Comparison of ENCODE assay signal across 1 cellular context in the genomic region with DNA sequence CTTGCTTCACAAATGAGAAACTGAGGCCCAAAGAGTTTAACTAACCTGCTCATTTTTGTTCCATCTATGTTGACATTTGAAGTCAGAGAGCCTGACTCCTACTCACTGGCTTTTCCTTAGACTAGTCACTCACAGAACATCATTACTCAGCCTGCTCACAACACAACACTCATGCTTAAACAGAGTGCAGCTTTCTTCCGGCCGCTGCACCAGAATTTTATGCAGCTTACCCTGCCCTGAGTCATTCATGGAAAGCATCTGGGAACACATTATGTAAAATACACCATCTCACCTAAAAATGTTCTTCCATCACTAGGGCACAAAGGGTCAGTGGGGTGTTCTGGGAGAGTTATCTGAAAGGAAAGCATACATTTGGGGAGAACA.
TF ChIP-seq lines count a peak whose summit lies in the region.

No MANE protein-coding gene starts in this region.

TF ChIP-seq in IMR-90, 13 proteins besides CTCF, POLR2A, EP300 and RAD21 (continued from another document):
- peak; percentile 51 for TF ChIP-seq RCOR1 (IDR thresholded peaks at IDR 0.05; ENCODE audit: insufficient replicate concordance, low read length)
- no peak for TF ChIP-seq MAFK (IDR thresholded peaks at IDR 0.05; ENCODE audit: low read depth, low read length)
- no peak for TF ChIP-seq RFX5 (IDR thresholded peaks at IDR 0.05; ENCODE audit: low read depth, low read length)
